In the genomic region with DNA sequence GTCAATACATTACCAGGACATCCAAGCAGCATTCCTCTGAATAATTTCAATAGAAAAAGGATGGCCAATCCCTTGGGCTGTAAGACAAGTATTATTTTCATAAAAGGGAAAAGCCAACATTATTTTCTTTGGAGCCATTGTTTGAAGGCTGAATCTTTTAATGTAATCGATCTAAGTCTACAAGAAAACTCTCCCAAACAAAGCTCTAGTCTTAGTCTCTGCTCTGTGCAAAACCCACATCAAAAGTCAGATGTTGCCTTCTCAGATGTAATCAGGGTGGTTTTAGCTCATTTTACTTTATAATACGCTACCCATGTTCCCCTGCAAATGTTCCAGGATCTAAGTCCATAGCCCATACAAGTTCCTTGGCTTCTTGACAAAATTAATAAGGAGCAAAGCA, we compare ENCODE assay signal across 8 cellular contexts.
"Had no signal": no experiment of that assay in that cellular context is flagged by ENCODE, and none has a peak within 500 bp of the region (broad histone marks: within the 10 kb centered on the region; RNA-seq: fewer than 3 reads in every experiment).

No MANE protein-coding gene starts in this region.

- ATAC-seq: HCT116 had no signal

- DNase-seq: GM23248, GOT3, H7, HFFc6, IMR-90, KBM-7 had no signal

- H3K4me3 ChIP-seq: GM23248, HAP-1 had no signal

- H2AFZ ChIP-seq: GM23248 had no signal

- H3K27ac ChIP-seq: GM23248 had no signal

- H3K4me1 ChIP-seq: HAP-1 had no signal

- H3K9me3 ChIP-seq: HAP-1 had no signal
